ENCODE assay signal across 25 cellular contexts in the genomic region with DNA sequence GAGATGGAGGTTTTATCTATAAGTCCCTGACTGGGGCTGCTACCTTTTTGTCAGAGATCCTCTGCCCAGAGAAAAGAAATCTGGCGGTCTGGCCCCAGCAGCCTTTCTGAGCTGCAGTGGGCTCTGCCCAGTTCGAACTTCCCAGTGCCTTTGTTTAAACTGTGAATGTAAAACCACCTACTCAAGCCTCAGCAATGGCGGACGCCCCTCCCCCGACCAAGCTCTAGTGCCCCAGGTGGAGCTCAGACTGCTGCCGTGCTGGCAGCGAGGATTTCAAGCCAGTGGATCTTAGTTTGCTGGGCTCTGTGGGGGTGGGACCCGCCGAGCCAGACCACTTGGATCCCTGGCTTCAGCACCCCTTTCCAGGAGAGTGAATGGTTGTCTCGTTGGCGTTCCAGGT.
DNase-seq lines count a peak whose midpoint lies in the region; ATAC-seq and TF ChIP-seq lines count a peak whose summit lies in the region.
"Had no signal": no experiment of that assay in that cellular context is flagged by ENCODE, and none has a peak within 500 bp of the region (broad histone marks: within the 10 kb centered on the region; RNA-seq: fewer than 3 reads in every experiment).

No MANE protein-coding gene starts in this region.

- no peaks in the 10 kb centered on the region for H3K27me3 Mint-ChIP-seq in neural crest cell (ENCODE audit: low read depth)
- H3K27me3 Mint-ChIP-seq: CD4-positive, CD25-positive, alpha-beta regulatory T cell; IgD-negative memory B cell had no signal

- H3K36me3 ChIP-seq in HUES6 (ENCODE audit: control insufficient read depth, insufficient read depth, low read length), result no peaks in the 10 kb centered on the region
- H3K36me3 ChIP-seq in esophagus muscularis mucosa, result no peaks in the 10 kb centered on the region
- H3K36me3 ChIP-seq: BLaER1, SJCRH30 had no signal

- peak overlapping the region; percentile 96 for H3K27ac Mint-ChIP-seq in neural crest cell (ENCODE audit: unreplicated experiment)
- H3K27ac Mint-ChIP-seq: IgD-negative memory B cell had no signal

- peaks cover 8% of the 10 kb centered on the region for H3K4me1 Mint-ChIP-seq in neural crest cell

- TF ChIP-seq CTCF in esophagus muscularis mucosa (IDR thresholded peaks at IDR 0.05) (no peak), neural crest cell (conservative IDR thresholded peaks at IDR 0.05) (no peak)

- ATAC-seq in GM18867 (IDR thresholded peaks at IDR 0.05; ENCODE audit: unreplicated experiment), result no peak
- ATAC-seq: GM12878, PC-3, SK-N-SH treated with all-trans-retinoic acid at 6 μM for 48 hours had no signal

- peaks cover 11% of the 10 kb centered on the region for H3K4me1 ChIP-seq in HUES6 (ENCODE audit: control insufficient read depth, insufficient read depth, low read length)
- H3K4me1 ChIP-seq in esophagus muscularis mucosa, result no peaks in the 10 kb centered on the region
- H3K4me1 ChIP-seq: BLaER1, SJCRH30 had no signal

- intact Hi-C loops in esophagus muscularis mucosa (cut with DNase I), result no loop called here

- in situ Hi-C loops in G401 (cut with HindIII; ENCODE audit: low sequenced_read_pairs), result no loop called here

- 90% methylated on average over 11 of the region's 11 CpGs for WGBS in esophagus muscularis mucosa

- no peak for TF ChIP-seq EP300 in esophagus muscularis mucosa (IDR thresholded peaks at IDR 0.05)

- peak overlapping the region; percentile 16 for H3K9ac ChIP-seq in HUES6 (ENCODE audit: low read length)
- H3K9ac ChIP-seq: BLaER1, KMS-11 had no signal

- no peak for TF ChIP-seq POLR2A in esophagus muscularis mucosa (IDR thresholded peaks at IDR 0.05; ENCODE audit: low read depth)

- H3K36me3 Mint-ChIP-seq in neural crest cell (ENCODE audit: low read depth), result peaks cover 21% of the 10 kb centered on the region

- H3K4me3 ChIP-seq in HUES6 (ENCODE audit: low read depth, low read length) (no peak overlapping the region), esophagus muscularis mucosa (no peak overlapping the region)
- H3K4me3 ChIP-seq: BLaER1, GM12878, SJCRH30 had no signal

- DNase-seq in G401 (ENCODE audit: low spot score) (peak; percentile 20), esophagus muscularis mucosa (ENCODE audit: extremely low spot score) (peak; percentile 77), neural crest cell (ENCODE audit: low read depth, low spot score) (no peak)
- no peak for DNase-seq in activated T-cell treated with anti-CD3 and anti-CD28 coated beads, Interleukin-2, amount 50 U/mL, for 48 hours
- DNase-seq in activated CD8-positive, alpha-beta memory T cell treated with anti-CD3 and anti-CD28 coated beads for 24 hours, result no peak
- DNase-seq: CD4-positive, CD25-positive, alpha-beta regulatory T cell; GDM1; HCEC 1CT; MM.1S; NCI-H1417; NCI-H1694; NCI-H2029 treated with DMSO at 0.1 percent for 48 hours; NCI-H2171; NCI-H226; NCI-H510A; NK-92 treated with Interleukin-12 subunit alpha and Interleukin-12 subunit beta, amount 100 ng/mL, for 24 hours; PC-3; SJCRH30 had no signal

- H3K4me3 Mint-ChIP-seq in neural crest cell, result no peak overlapping the region
- H3K4me3 Mint-ChIP-seq: CD4-positive, CD25-positive, alpha-beta regulatory T cell; IgD-negative memory B cell had no signal

- no peaks in the 10 kb centered on the region for H3K27me3 ChIP-seq in HUES6 (ENCODE audit: control insufficient read depth, insufficient read depth, low read length)
- H3K27me3 ChIP-seq in esophagus muscularis mucosa, result no peaks in the 10 kb centered on the region
- H3K27me3 ChIP-seq: BLaER1, SJCRH30 had no signal

- peaks cover 8% of the 10 kb centered on the region for H3K9me3 Mint-ChIP-seq in neural crest cell

- H3K27ac ChIP-seq in HUES6 (ENCODE audit: low read depth, low read length) (no peak overlapping the region), esophagus muscularis mucosa (replicated peaks in 1 of 4) (no peak overlapping the region)
- H3K27ac ChIP-seq: BLaER1, KMS-11, SJCRH30 had no signal

- H3K9me3 ChIP-seq in HUES6 (ENCODE audit: control insufficient read depth, insufficient read depth, low read depth, low read length) (no peaks in the 10 kb centered on the region), esophagus muscularis mucosa (no peaks in the 10 kb centered on the region)
- H3K9me3 ChIP-seq: SJCRH30 had no signal

Comparison
In these comparisons a context has a peak if more than half of its experiments do, and no peak if none do; other contexts are left out.
1. DNase-seq: peak in G401 (single experiment) and esophagus muscularis mucosa (single experiment); none in neural crest cell (single experiment), activated T-cell treated with anti-CD3 and anti-CD28 coated beads, Interleukin-2, amount 50 U/mL, for 48 hours (0 of 2) and activated CD8-positive, alpha-beta memory T cell treated with anti-CD3 and anti-CD28 coated beads for 24 hours (single experiment).